11 cellular contexts compared by ENCODE assay signal in genomic region chr16:81553080-81553813, GRCh38.
DNase-seq lines count a peak whose midpoint lies in the region; ATAC-seq and TF ChIP-seq lines count a peak whose summit lies in the region.
"Had no signal": no experiment of that assay in that cellular context is flagged by ENCODE, and none has a peak within 500 bp of the region (broad histone marks: within the 10 kb centered on the region; RNA-seq: fewer than 3 reads in every experiment).

No MANE protein-coding gene starts in this region.

- 0 out of 2 replicates have a peak overlapping the region, but pooled peaks have one; percentile 37 for H3K14ac ChIP-seq in IMR-90 (replicated peaks; ENCODE audit: low read depth, low read length)

- no peak overlapping the region for H4K8ac ChIP-seq in IMR-90 (ENCODE audit: low read depth in 2 of 2, low read length in 2 of 2)

- ATAC-seq in IMR-90 (ENCODE audit: low read depth), result peak; percentile 16; the same call in 1 of the 2 replicates
- no peak for ATAC-seq in HG02840 (IDR thresholded peaks at IDR 0.05; ENCODE audit: low FRiP score, unreplicated experiment)
- ATAC-seq in HG02852 (IDR thresholded peaks at IDR 0.05; ENCODE audit: unreplicated experiment), result no peak
- no peak for ATAC-seq in GM19467 (IDR thresholded peaks at IDR 0.05; ENCODE audit: unreplicated experiment)
- ATAC-seq: PC-3 had no signal

- peaks cover 34% of the 10 kb centered on the region for H3K9me1 ChIP-seq in IMR-90 (ENCODE audit: insufficient read depth, low read length)

- H3K4me3 ChIP-seq in IMR-90 (ENCODE audit: insufficient read depth, low read depth, low read length), result no peak overlapping the region
- H3K4me3 ChIP-seq in endodermal cell (ENCODE audit: low read length), result no peak overlapping the region
- H3K4me3 ChIP-seq in stomach smooth muscle (ENCODE audit: low read length in 2 of 2), result peak overlapping the region in 1 of 2 donors; percentile 55

- H2AFZ ChIP-seq in IMR-90 (replicated peaks; ENCODE audit: low read length, poor library complexity), result peak overlapping the region; percentile 28

- CTCF ChIA-PET in IMR-90 (lab: Yijun Ruan, JAX), result no interaction called here

- H4K5ac ChIP-seq in IMR-90 (ENCODE audit: low read depth, low read length), result no peak overlapping the region

- no peak for TF ChIP-seq POLR2A in IMR-90 (IDR thresholded peaks at IDR 0.05; ENCODE audit: low read depth, low read length)

- peak overlapping the region; percentile 77 for H2AK9ac ChIP-seq in IMR-90 (replicated peaks; ENCODE audit: low read depth, low read length, poor library complexity)

- H2BK15ac ChIP-seq in IMR-90 (ENCODE audit: low read depth, low read length), result 0 out of 3 replicates have a peak overlapping the region, but pooled peaks have one; percentile 13

- no peak overlapping the region for H2BK20ac ChIP-seq in IMR-90 (ENCODE audit: low read depth, low read length)

- H3K36me3 ChIP-seq in IMR-90 (ENCODE audit: control insufficient read depth, insufficient read depth, low read length), result no peaks in the 10 kb centered on the region
- no peaks in the 10 kb centered on the region for H3K36me3 ChIP-seq in endodermal cell (ENCODE audit: control insufficient read depth, insufficient read depth, low read length)
- no peaks in the 10 kb centered on the region for H3K36me3 ChIP-seq in stomach smooth muscle (ENCODE audit: control insufficient read depth in 2 of 2, insufficient read depth in 2 of 2, low read length in 2 of 2)

- H3K27ac ChIP-seq in IMR-90 (ENCODE audit: insufficient read depth, low read length) (no peak overlapping the region), endodermal cell (ENCODE audit: low read depth, low read length) (no peak overlapping the region), stomach smooth muscle (ENCODE audit: low read length) (peak overlapping the region; percentile 62)

- H2AK5ac ChIP-seq in IMR-90 (ENCODE audit: low read depth, low read length), result peak overlapping the region; percentile 43; the same call in 1 of the 2 replicates

- in situ Hi-C loops in IMR-90 (cut with MboI; ENCODE audit: low sequenced_read_pairs), result no loop called here

- peak overlapping the region; percentile 13; the same call in 1 of the 2 replicates for H3K4ac ChIP-seq in IMR-90 (ENCODE audit: low read depth, low read length)

- DNase-seq in IMR-90 (peak; percentile 47), endodermal cell (no peak), lung microvascular endothelial cell (ENCODE audit: low read depth in 2 of 2) (peak; percentile 48 to 74)
- DNase-seq in activated naive CD4-positive, alpha-beta T cell treated with Interleukin-2 at 50 U/mL for 16 hours, result no peak
- DNase-seq: activated naive CD4-positive, alpha-beta T cell treated with anti-CD3 and anti-CD28 coated beads, Interleukin-2, amount 10 ng/mL, durations not matched to agents 7 days and 5 days; NCI-H1417 treated with DMSO at 0.1 percent for 48 hours; PC-3 had no signal

- no peak overlapping the region for H3K4me3 Mint-ChIP-seq in endodermal cell
- H3K4me3 Mint-ChIP-seq: activated naive CD4-positive, alpha-beta T cell treated with anti-CD3 and anti-CD28 coated beads, Interleukin-2, amount 10 ng/mL, durations not matched to agents 7 days and 5 days had no signal

- H3K27me3 ChIP-seq in IMR-90 (ENCODE audit: control insufficient read depth, insufficient read depth, low read length), result no peaks in the 10 kb centered on the region
- H3K27me3 ChIP-seq in endodermal cell (ENCODE audit: control insufficient read depth, insufficient read depth, low read length, poor library complexity, severe bottlenecking), result no peaks in the 10 kb centered on the region
- H3K27me3 ChIP-seq in stomach smooth muscle (ENCODE audit: control insufficient read depth in 1 of 2, insufficient read depth in 2 of 2, low read length in 2 of 2), result no peaks in the 10 kb centered on the region

- peak overlapping the region; percentile 44 for H3K27ac Mint-ChIP-seq in endodermal cell
- H3K27ac Mint-ChIP-seq: activated naive CD4-positive, alpha-beta T cell treated with anti-CD3 and anti-CD28 coated beads, Interleukin-2, amount 10 ng/mL, durations not matched to agents 7 days and 5 days had no signal

- POLR2A ChIA-PET in IMR-90 (lab: Charles Lee; ENCODE audit: unreplicated experiment), result no interaction called here

- intact Hi-C loops in IMR-90 (cut with micrococcal nuclease), result no loop called here

- dilution Hi-C loops in IMR-90 (cut with HindIII; ENCODE audit: low sequenced_read_pairs, unreplicated experiment), result no loop called here

- TF ChIP-seq RAD21 in IMR-90 (IDR thresholded peaks at IDR 0.05; ENCODE audit: low read length), result no peak

- TF ChIP-seq CTCF in IMR-90 (conservative IDR thresholded peaks at IDR 0.05; ENCODE audit: low read depth, low read length) (no peak), endodermal cell (conservative IDR thresholded peaks at IDR 0.05) (no peak)

- H3K79me1 ChIP-seq in IMR-90 (ENCODE audit: low read depth in 1 of 2, low read length in 2 of 2), result peaks cover 56 to 83% of the 10 kb centered on the region in 2 experiments

- no peaks in the 10 kb centered on the region for H3K9me3 Mint-ChIP-seq in endodermal cell

- peaks cover 31% of the 10 kb centered on the region for H3K4me1 Mint-ChIP-seq in endodermal cell

- no peak overlapping the region for H3K9ac ChIP-seq in IMR-90 (ENCODE audit: low read depth, low read length)
- H3K9ac ChIP-seq in endodermal cell (ENCODE audit: extremely low read depth, low read length, poor library complexity, severe bottlenecking), result no peak overlapping the region
- H3K9ac ChIP-seq in stomach smooth muscle (ENCODE audit: low read length in 2 of 2), result no peak overlapping the region

- H3K4me2 ChIP-seq in IMR-90 (ENCODE audit: low read depth, low read length), result no peak overlapping the region

- no peaks in the 10 kb centered on the region for H3K9me3 ChIP-seq in IMR-90 (ENCODE audit: control insufficient read depth, insufficient read depth, low read length)
- H3K9me3 ChIP-seq in endodermal cell (ENCODE audit: control insufficient read depth, low read length), result no peaks in the 10 kb centered on the region
- no peaks in the 10 kb centered on the region for H3K9me3 ChIP-seq in stomach smooth muscle (ENCODE audit: control insufficient read depth in 2 of 2, low read length in 2 of 2)

- no peak overlapping the region for H2BK5ac ChIP-seq in IMR-90 (ENCODE audit: low read depth, low read length, poor library complexity, severe bottlenecking)

- H3K18ac ChIP-seq in IMR-90 (ENCODE audit: low read depth, low read length), result no peak overlapping the region

- H3K4me1 ChIP-seq in IMR-90 (ENCODE audit: control insufficient read depth, insufficient read depth, low read length), result peaks cover 20% of the 10 kb centered on the region
- H3K4me1 ChIP-seq in endodermal cell (ENCODE audit: control insufficient read depth, insufficient read depth, low read length), result peaks cover 4% of the 10 kb centered on the region
- peaks cover 40% of the 10 kb centered on the region for H3K4me1 ChIP-seq in stomach smooth muscle (ENCODE audit: control insufficient read depth, insufficient read depth, low read length)

- H3K56ac ChIP-seq in IMR-90 (ENCODE audit: extremely low read depth, insufficient read depth, low read length), result no peak overlapping the region

- H3K23ac ChIP-seq in IMR-90 (ENCODE audit: low read depth, low read length), result peak overlapping the region; percentile 59; the same call in 1 of the 2 replicates

- H3K27me3 Mint-ChIP-seq in endodermal cell (ENCODE audit: insufficient read depth), result no peaks in the 10 kb centered on the region
- H3K27me3 Mint-ChIP-seq: activated naive CD4-positive, alpha-beta T cell treated with anti-CD3 and anti-CD28 coated beads, Interleukin-2, amount 10 ng/mL, durations not matched to agents 7 days and 5 days had no signal

- peaks cover 2% of the 10 kb centered on the region for H3K36me3 Mint-ChIP-seq in endodermal cell (ENCODE audit: low read depth)
- H3K36me3 Mint-ChIP-seq: activated naive CD4-positive, alpha-beta T cell treated with anti-CD3 and anti-CD28 coated beads, Interleukin-2, amount 10 ng/mL, durations not matched to agents 7 days and 5 days had no signal

- H4K20me1 ChIP-seq in IMR-90 (ENCODE audit: insufficient read depth, low read length), result peaks cover 65% of the 10 kb centered on the region

- BruUV-seq in IMR-90 (replicated peaks; lab: Mats Ljungman, UMichigan), result no TSS peak

- WGBS in IMR-90 (ENCODE audit: extremely low coverage in 2 of 2, insufficient read length in 1 of 2), 2 experiments, result 70% methylated on average over 2 of the region's 22 CpGs; no CpG with 5 or more reads in 1 of the 2 experiments
- WGBS in endodermal cell (ENCODE audit: insufficient coverage in 1 of 2, insufficient read length in 1 of 2), 2 experiments, result 84 to 90% methylated on average over 13 to 22 of the region's 22 CpGs

- peak overlapping the region; percentile 12; the same call in 1 of the 2 replicates for H4K91ac ChIP-seq in IMR-90 (ENCODE audit: insufficient read depth, low read depth, low read length)

- H2BK120ac ChIP-seq in IMR-90 (ENCODE audit: low read depth, low read length), result no peak overlapping the region

TF ChIP-seq in IMR-90, 13 proteins besides CTCF, POLR2A, EP300 and RAD21 (continues in another document):
- TF ChIP-seq MAZ (IDR thresholded peaks at IDR 0.05; ENCODE audit: borderline replicate concordance, low read depth, low read length), result no peak
- no peak for TF ChIP-seq MXI1 (IDR thresholded peaks at IDR 0.05; ENCODE audit: borderline replicate concordance, low read depth, low read length)
- TF ChIP-seq CHD1 (IDR thresholded peaks at IDR 0.05; ENCODE audit: low read depth, low read length), result no peak
- no peak for TF ChIP-seq BHLHE40 (IDR thresholded peaks at IDR 0.05; ENCODE audit: low read depth, low read length)
- no peak for TF ChIP-seq NFE2L2 (IDR thresholded peaks at IDR 0.05; ENCODE audit: low read depth, low read length)
- no peak for TF ChIP-seq MAFK (IDR thresholded peaks at IDR 0.05; ENCODE audit: low read depth, low read length)
- TF ChIP-seq RFX5 (IDR thresholded peaks at IDR 0.05; ENCODE audit: low read depth, low read length), result no peak
- no peak for TF ChIP-seq USF2 (IDR thresholded peaks at IDR 0.05; ENCODE audit: low read depth, low read length)
- TF ChIP-seq CEBPB (IDR thresholded peaks at IDR 0.05; ENCODE audit: low read depth, low read length), result no peak
- no peak for TF ChIP-seq RCOR1 (IDR thresholded peaks at IDR 0.05; ENCODE audit: insufficient replicate concordance, low read length)
- TF ChIP-seq SMC3 (IDR thresholded peaks at IDR 0.05; ENCODE audit: low read depth, low read length), result no peak

Comparison
In these comparisons a context has a peak if more than half of its experiments do, and no peak if none do; other contexts are left out.
1. DNase-seq: peak in IMR-90 (single experiment) and lung microvascular endothelial cell (2 of 2); none in endodermal cell (single experiment) and activated naive CD4-positive, alpha-beta T cell treated with Interleukin-2 at 50 U/mL for 16 hours (single experiment).